Comparison of ENCODE assay signal across 20 cellular contexts in genomic region chr6:5623769-5624168, GRCh38.
"Had no signal": no experiment of that assay in that cellular context is flagged by ENCODE, and none has a peak within 500 bp of the region (broad histone marks: within the 10 kb centered on the region; RNA-seq: fewer than 3 reads in every experiment).

No MANE protein-coding gene starts in this region.

- H3K27me3 Mint-ChIP-seq: dendritic cell treated with granulocyte-macrophage colony-stimulating factor and Interleukin-4, amounts not matched to agents 40 ng/mL and 50 ng/mL, for 4 days; effector memory CD8-positive, alpha-beta T cell; natural killer cell treated with Interleukin-12 subunit alpha and Interleukin-12 subunit beta and Interleukin-15 and Interleukin-18, amount 100 ng/mL, for 72 hours; type B pancreatic cell had no signal

- ATAC-seq: effector memory CD8-positive, alpha-beta T cell; gastrocnemius medialis; left colon; natural killer cell treated with Interleukin-12 subunit alpha and Interleukin-12 subunit beta and Interleukin-15 and Interleukin-18, amount 100 ng/mL, for 72 hours; psoas muscle; stimulated activated naive CD8-positive, alpha-beta T cell treated with anti-CD3 and anti-CD28 coated beads, Interleukin-15, Interleukin-2, amounts not matched to agents 100 U/mL and 50 U/mL, for 24 hours had no signal

- H3K27me3 ChIP-seq: esophagus muscularis mucosa, gastrocnemius medialis, suprapubic skin, thyroid gland had no signal

- H3K36me3 Mint-ChIP-seq: natural killer cell treated with Interleukin-12 subunit alpha and Interleukin-12 subunit beta and Interleukin-15 and Interleukin-18, amount 100 ng/mL, for 72 hours had no signal

- H3K27ac ChIP-seq: epithelial cell of prostate, esophagus muscularis mucosa, gastrocnemius medialis, psoas muscle, suprapubic skin, thyroid gland had no signal

- H3K4me3 ChIP-seq: esophagus muscularis mucosa, gastrocnemius medialis, psoas muscle, suprapubic skin, thyroid gland had no signal

- H3K4me1 Mint-ChIP-seq: mesothelial cell of epicardium had no signal

- H3K4me1 ChIP-seq: gastrocnemius medialis, psoas muscle, suprapubic skin, thyroid gland had no signal

- H3K9me3 Mint-ChIP-seq: dendritic cell treated with granulocyte-macrophage colony-stimulating factor and Interleukin-4, amounts not matched to agents 40 ng/mL and 50 ng/mL, for 4 days; effector memory CD8-positive, alpha-beta T cell; mesothelial cell of epicardium; natural killer cell treated with Interleukin-12 subunit alpha and Interleukin-12 subunit beta and Interleukin-15 and Interleukin-18, amount 100 ng/mL, for 72 hours had no signal

- H3K4me3 Mint-ChIP-seq: dendritic cell treated with granulocyte-macrophage colony-stimulating factor and Interleukin-4, amounts not matched to agents 40 ng/mL and 50 ng/mL, for 4 days; effector memory CD8-positive, alpha-beta T cell; mesothelial cell of epicardium; natural killer cell treated with Interleukin-12 subunit alpha and Interleukin-12 subunit beta and Interleukin-15 and Interleukin-18, amount 100 ng/mL, for 72 hours; type B pancreatic cell had no signal

- H3K27ac Mint-ChIP-seq: dendritic cell treated with granulocyte-macrophage colony-stimulating factor and Interleukin-4, amounts not matched to agents 40 ng/mL and 50 ng/mL, for 4 days; effector memory CD8-positive, alpha-beta T cell; mesothelial cell of epicardium; natural killer cell treated with Interleukin-12 subunit alpha and Interleukin-12 subunit beta and Interleukin-15 and Interleukin-18, amount 100 ng/mL, for 72 hours; type B pancreatic cell had no signal

- H3K36me3 ChIP-seq: esophagus muscularis mucosa, gastrocnemius medialis, suprapubic skin, thyroid gland had no signal

- DNase-seq: cerebellar nuclear complex; effector memory CD8-positive, alpha-beta T cell; gastrocnemius medialis; kidney; left colon; mammary epithelial cell; psoas muscle; retina; small intestine; stimulated activated CD4-positive, alpha-beta T cell treated with anti-CD3 and anti-CD28 coated beads, Interleukin-12 subunit alpha, Interleukin-12 subunit beta, amount 100 ng/mL, for 4 hours; stimulated activated CD4-positive, alpha-beta T cell treated with anti-CD3 and anti-CD28 coated beads, Interleukin-2, amount 100 ng/mL, for 48 hours; stimulated activated naive CD8-positive, alpha-beta T cell treated with anti-CD3 and anti-CD28 coated beads, Interleukin-15, Interleukin-2, amounts not matched to agents 100 U/mL and 50 U/mL, for 24 hours; thyroid gland had no signal
